In genomic region chr6:32110632-32111031, GRCh38 we compare ENCODE assay signal across 7 cellular contexts. TPM values are rescaled to one million over a fixed set of nuclear protein-coding genes. Genes with fewer than 3 reads are reported as not detected.
A peak's percentile ranks its signal among the peaks of the same experiment; 100 is the strongest.
DNase-seq lines count a peak whose midpoint lies in the region; ATAC-seq and TF ChIP-seq lines count a peak whose summit lies in the region.
"Had no signal": no experiment of that assay in that cellular context is flagged by ENCODE, and none has a peak within 500 bp of the region (broad histone marks: within the 10 kb centered on the region; RNA-seq: fewer than 3 reads in every experiment).

No MANE protein-coding gene starts in this region.

- H3K4me1 ChIP-seq in GM23248 (ENCODE audit: insufficient read depth) = peaks cover 64% of the 10 kb centered on the region

- no peaks in the 10 kb centered on the region; the same call in 1 of the 2 replicates for H3K36me3 ChIP-seq in GM23248 (ENCODE audit: low read depth)

- no peaks in the 10 kb centered on the region for H3K36me3 Mint-ChIP-seq in activated CD8-positive, alpha-beta memory T cell treated with anti-CD3 and anti-CD28 coated beads, Interleukin-2, amount 10 ng/mL, durations not matched to agents 7 days and 5 days

- CTCF ChIA-PET in activated CD8-positive, alpha-beta memory T cell treated with anti-CD3 and anti-CD28 coated beads, Interleukin-2, amount 10 ng/mL, durations not matched to agents 7 days and 5 days (lab: Charles Lee) = interaction anchor here (1.4 kb wide), 1 partner anchor 8 kb away, joined by 3 read pairs; no protein-coding TSS in a partner anchor

- H3K79me2 ChIP-seq in GM23248 (ENCODE audit: insufficient read depth) = no peaks in the 10 kb centered on the region

- H4K20me1 ChIP-seq in GM23248 (ENCODE audit: insufficient read depth) = no peaks in the 10 kb centered on the region

- H2AFZ ChIP-seq in GM23248 = no peak overlapping the region

- H3K4me3 Mint-ChIP-seq in activated CD8-positive, alpha-beta memory T cell treated with anti-CD3 and anti-CD28 coated beads, Interleukin-2, amount 10 ng/mL, durations not matched to agents 7 days and 5 days = no peak overlapping the region
- H3K4me3 Mint-ChIP-seq: IgD-negative memory B cell had no signal

- WGBS in GM23248 (ENCODE audit: low coverage in 1 of 2, low lambda C conversion rate in 2 of 2, missing lambda C conversion rate in 2 of 2), 2 experiments = 11 to 25% methylated on average over 7 of the region's 7 CpGs

- H3K27me3 Mint-ChIP-seq in activated CD8-positive, alpha-beta memory T cell treated with anti-CD3 and anti-CD28 coated beads, Interleukin-2, amount 10 ng/mL, durations not matched to agents 7 days and 5 days = peaks cover 19% of the 10 kb centered on the region

- peak; percentile 63 for DNase-seq in GM23248
- no peak for DNase-seq in left lobe of liver (ENCODE audit: low spot score)
- no peak for DNase-seq in dorsolateral prefrontal cortex
- DNase-seq in activated CD8-positive, alpha-beta memory T cell treated with anti-CD3 and anti-CD28 coated beads, Interleukin-2, amount 10 ng/mL, durations not matched to agents 7 days and 5 days = no peak
- DNase-seq: NCI-H2171; stimulated activated CD4-positive, alpha-beta T cell treated with anti-CD3 and anti-CD28 coated beads, Interleukin-15, amount 100 ng/mL, for 24 hours had no signal

- H3K9me2 ChIP-seq in GM23248 (ENCODE audit: insufficient read depth) = no peaks in the 10 kb centered on the region

- no peak overlapping the region for H3K4me3 ChIP-seq in GM23248
- no peak overlapping the region for H3K4me3 ChIP-seq in dorsolateral prefrontal cortex

- no peak for TF ChIP-seq CTCF in dorsolateral prefrontal cortex (IDR thresholded peaks at IDR 0.05 in 54 of 56, conservative IDR thresholded peaks at IDR 0.05 in 2 of 56; ENCODE audit: low read depth in 1 of 56, partially characterized antibody in 56 of 56)

- peaks cover 20% of the 10 kb centered on the region for H3F3A ChIP-seq in GM23248 (ENCODE audit: insufficient read depth)

- peak; percentile 72 for ATAC-seq in left lobe of liver
- no peak for ATAC-seq in activated CD8-positive, alpha-beta memory T cell treated with anti-CD3 and anti-CD28 coated beads, Interleukin-2, amount 10 ng/mL, durations not matched to agents 7 days and 5 days

- no peak overlapping the region for H3K9ac ChIP-seq in GM23248

- in situ Hi-C loops in GM23248 (cut with MboI) = no loop called here

- intact Hi-C loops in dorsolateral prefrontal cortex (cut with DNase I) = loop anchor here in 1 of 2 donors (10.0 kb wide), 1 partner anchor 684 kb away; no protein-coding TSS in a partner anchor

- no peaks in the 10 kb centered on the region for H3K4me1 Mint-ChIP-seq in activated CD8-positive, alpha-beta memory T cell treated with anti-CD3 and anti-CD28 coated beads, Interleukin-2, amount 10 ng/mL, durations not matched to agents 7 days and 5 days

- H3K4me2 ChIP-seq in GM23248 (ENCODE audit: unreplicated experiment) = no peak overlapping the region

- H3K27me3 ChIP-seq in GM23248 (replicated peaks; ENCODE audit: insufficient read depth) (no peaks in the 10 kb centered on the region), dorsolateral prefrontal cortex (peaks cover 0 to 3% (median 0%) of the 10 kb centered on the region in 45 donors)

- no peak overlapping the region for H3K27ac Mint-ChIP-seq in activated CD8-positive, alpha-beta memory T cell treated with anti-CD3 and anti-CD28 coated beads, Interleukin-2, amount 10 ng/mL, durations not matched to agents 7 days and 5 days

- H3K9me3 ChIP-seq in GM23248 (ENCODE audit: low read depth) = no peaks in the 10 kb centered on the region

- H3K27ac ChIP-seq in GM23248 = no peak overlapping the region
- peak overlapping the region in 22 of 59 donors; percentile 1 to 62 (median 28) for H3K27ac ChIP-seq in dorsolateral prefrontal cortex

- no peaks in the 10 kb centered on the region for H3K9me3 Mint-ChIP-seq in activated CD8-positive, alpha-beta memory T cell treated with anti-CD3 and anti-CD28 coated beads, Interleukin-2, amount 10 ng/mL, durations not matched to agents 7 days and 5 days (ENCODE audit: low read depth)
- H3K9me3 Mint-ChIP-seq: IgD-negative memory B cell had no signal

RNA-seq across cellular contexts. Expression of gene TNXB, which starts 1.5 kb away (rescaled TPM):
- total RNA-seq in GM23248 (2014; rRNA removed; shearing (Covaris generic)) = 23.5 and 23.8 TPM in 2 replicates
- 5.2 TPM in 2 replicates for polyA plus RNA-seq in GM23248 (2016; fragmentation: Nextera tagmentation; extraction: Ambion mirVana)
- total RNA-seq in left lobe of liver (13.7 TPM), dorsolateral prefrontal cortex (10 to 100 TPM; 10.8 to 47.8 (median 25.8) TPM)
- total RNA-seq in activated CD8-positive, alpha-beta memory T cell treated with anti-CD3 and anti-CD28 coated beads, Interleukin-2, amount 10 ng/mL, durations not matched to agents 7 days and 5 days = 1 to 10 TPM; 3.1 to 5.5 TPM

RNA-seq across cellular contexts. Expression of gene ATF6B, which starts 17.4 kb away (rescaled TPM):
- total RNA-seq in GM23248 (2014; rRNA removed; shearing (Covaris generic)) = 33.3 and 37.3 TPM in 2 replicates
- polyA plus RNA-seq in GM23248 (2016; fragmentation: Nextera tagmentation; extraction: Ambion mirVana) = 51.7 and 54.1 TPM in 2 replicates
- total RNA-seq in left lobe of liver (31.7 TPM), dorsolateral prefrontal cortex (100 to 1,000 TPM in 8 of 120 experiments, 10 to 100 TPM in 112; 61.3 to 117 (median 80.7) TPM)
- total RNA-seq in activated CD8-positive, alpha-beta memory T cell treated with anti-CD3 and anti-CD28 coated beads, Interleukin-2, amount 10 ng/mL, durations not matched to agents 7 days and 5 days = 100 to 1,000 TPM; 119 to 135 TPM

RNA-seq across cellular contexts. Expression of gene FKBPL, which starts 19.5 kb away (rescaled TPM):
- 2.9 and 5.3 TPM in 2 replicates for total RNA-seq in GM23248 (2014; rRNA removed; shearing (Covaris generic))
- polyA plus RNA-seq in GM23248 (2016; fragmentation: Nextera tagmentation; extraction: Ambion mirVana) = 6.2 and 6.9 TPM in 2 replicates
- total RNA-seq in left lobe of liver (2.2 TPM), dorsolateral prefrontal cortex (1 to 10 TPM; 2.2 to 8.2 (median 5.4) TPM)
- 1 to 10 TPM; 7.4 to 7.9 TPM for total RNA-seq in activated CD8-positive, alpha-beta memory T cell treated with anti-CD3 and anti-CD28 coated beads, Interleukin-2, amount 10 ng/mL, durations not matched to agents 7 days and 5 days

RNA-seq across cellular contexts. Expression of gene PRRT1, which starts 41.1 kb away (rescaled TPM):
- 1.2 TPM in 1 of 2 replicates, not detected in the other for total RNA-seq in GM23248 (2014; rRNA removed; shearing (Covaris generic))
- polyA plus RNA-seq in GM23248 (2016; fragmentation: Nextera tagmentation; extraction: Ambion mirVana) = 2.1 and 2.2 TPM in 2 replicates
- total RNA-seq in left lobe of liver (0.38 TPM), dorsolateral prefrontal cortex (100 to 1,000 TPM in 2 of 120 experiments, 10 to 100 TPM in 118; 29.0 to 121 (median 64.1) TPM)
- total RNA-seq in activated CD8-positive, alpha-beta memory T cell treated with anti-CD3 and anti-CD28 coated beads, Interleukin-2, amount 10 ng/mL, durations not matched to agents 7 days and 5 days = under 1 TPM; 0.23 to 0.28 TPM
- polyA plus RNA-seq: IgD-negative memory B cell had no signal

RNA-seq across cellular contexts. Expression of gene PPT2, which starts 43.3 kb away (rescaled TPM):
- total RNA-seq in GM23248 (2014; rRNA removed; shearing (Covaris generic)) = 12.8 and 16.2 TPM in 2 replicates
- 10.3 and 14.3 TPM in 2 replicates for polyA plus RNA-seq in GM23248 (2016; fragmentation: Nextera tagmentation; extraction: Ambion mirVana)
- 15.6 TPM for total RNA-seq in left lobe of liver
- total RNA-seq in dorsolateral prefrontal cortex = 10 to 100 TPM; 21.2 to 55.9 (median 31.2) TPM
- total RNA-seq in activated CD8-positive, alpha-beta memory T cell treated with anti-CD3 and anti-CD28 coated beads, Interleukin-2, amount 10 ng/mL, durations not matched to agents 7 days and 5 days = 10 to 100 TPM; 13.9 to 21.9 TPM
